Comparison of ENCODE assay signal across 11 cellular contexts in genomic region chr2:317501-318424, GRCh38. TPM values are rescaled to one million over a fixed set of nuclear protein-coding genes. Genes with fewer than 3 reads are reported as not detected.
DNase-seq lines count a peak whose midpoint lies in the region; ATAC-seq and TF ChIP-seq lines count a peak whose summit lies in the region.
"Had no signal": no experiment of that assay in that cellular context is flagged by ENCODE, and none has a peak within 500 bp of the region (broad histone marks: within the 10 kb centered on the region; RNA-seq: fewer than 3 reads in every experiment).

No MANE protein-coding gene starts in this region.

- no peak for TF ChIP-seq CTCF in progenitor cell of endocrine pancreas (IDR thresholded peaks at IDR 0.05; ENCODE audit: unreplicated experiment)

- H3K27me3 Mint-ChIP-seq in activated CD4-positive, alpha-beta T cell treated with anti-CD3 and anti-CD28 coated beads, Interleukin-2, amount 10 ng/mL, durations not matched to agents 24 days and 14 days, result peaks cover 6% of the 10 kb centered on the region
- H3K27me3 Mint-ChIP-seq in progenitor cell of endocrine pancreas, result peaks cover 7% of the 10 kb centered on the region
- H3K27me3 Mint-ChIP-seq: IgD-negative memory B cell had no signal

- peak; percentile 45 for DNase-seq in stimulated activated naive CD4-positive, alpha-beta T cell treated with Interleukin-2 at 50 U/mL for 16 hours (lab: John Stamatoyannopoulos, UW)
- no peak for DNase-seq in stimulated activated naive CD4-positive, alpha-beta T cell (lab: John Stamatoyannopoulos, UW)
- DNase-seq in activated CD4-positive, alpha-beta T cell treated with anti-CD3 and anti-CD28 coated beads, Interleukin-2, amount 10 ng/mL, durations not matched to agents 24 days and 14 days, result peak; percentile 70
- DNase-seq in foreskin melanocyte (peak; percentile 2), NAMALWA (ENCODE audit: low spot score) (no peak), progenitor cell of endocrine pancreas (ENCODE audit: low spot score, unreplicated experiment) (no peak)

- peak overlapping the region; percentile 64 for H3K4me3 Mint-ChIP-seq in activated CD4-positive, alpha-beta T cell treated with anti-CD3 and anti-CD28 coated beads, Interleukin-2, amount 10 ng/mL, durations not matched to agents 24 days and 14 days
- H3K4me3 Mint-ChIP-seq in progenitor cell of endocrine pancreas (ENCODE audit: low read depth), result no peak overlapping the region
- H3K4me3 Mint-ChIP-seq: IgD-negative memory B cell had no signal

- intact Hi-C loops in activated CD4-positive, alpha-beta T cell treated with anti-CD3 and anti-CD28 coated beads, Interleukin-2, amount 10 ng/mL, durations not matched to agents 24 days and 14 days (cut with micrococcal nuclease), result loop anchor here (2.0 kb wide), 1 partner anchor 77 kb away; no protein-coding TSS in a partner anchor

- peaks cover 5% of the 10 kb centered on the region for H3K36me3 Mint-ChIP-seq in activated CD4-positive, alpha-beta T cell treated with anti-CD3 and anti-CD28 coated beads, Interleukin-2, amount 10 ng/mL, durations not matched to agents 24 days and 14 days (ENCODE audit: low read depth)
- no peaks in the 10 kb centered on the region for H3K36me3 Mint-ChIP-seq in progenitor cell of endocrine pancreas (ENCODE audit: insufficient read depth)
- H3K36me3 Mint-ChIP-seq: IgD-negative memory B cell; stimulated activated memory B cell treated with anti-CD40 and anti-IgM and Interleukin-4, amounts not matched to agents 10 μg/mL and 1 μg/mL and 100 μg/mL, for 72 hours had no signal

- peaks cover 29% of the 10 kb centered on the region for H3K4me1 Mint-ChIP-seq in activated CD4-positive, alpha-beta T cell treated with anti-CD3 and anti-CD28 coated beads, Interleukin-2, amount 10 ng/mL, durations not matched to agents 24 days and 14 days
- H3K4me1 Mint-ChIP-seq in progenitor cell of endocrine pancreas (ENCODE audit: low read depth), result peaks cover 3% of the 10 kb centered on the region
- H3K4me1 Mint-ChIP-seq: stimulated activated memory B cell treated with anti-CD40 and anti-IgM and Interleukin-4, amounts not matched to agents 10 μg/mL and 1 μg/mL and 100 μg/mL, for 72 hours had no signal

- peaks cover 9% of the 10 kb centered on the region for H3K9me3 Mint-ChIP-seq in activated CD4-positive, alpha-beta T cell treated with anti-CD3 and anti-CD28 coated beads, Interleukin-2, amount 10 ng/mL, durations not matched to agents 24 days and 14 days
- no peaks in the 10 kb centered on the region for H3K9me3 Mint-ChIP-seq in progenitor cell of endocrine pancreas (ENCODE audit: low read depth)

- H3K27ac Mint-ChIP-seq in activated CD4-positive, alpha-beta T cell treated with anti-CD3 and anti-CD28 coated beads, Interleukin-2, amount 10 ng/mL, durations not matched to agents 24 days and 14 days, result peak overlapping the region; percentile 93
- H3K27ac Mint-ChIP-seq in progenitor cell of endocrine pancreas, result no peak overlapping the region
- H3K27ac Mint-ChIP-seq: stimulated activated memory B cell treated with anti-CD40 and anti-IgM and Interleukin-4, amounts not matched to agents 10 μg/mL and 1 μg/mL and 100 μg/mL, for 72 hours had no signal

- ATAC-seq in esophagus mucosa (no peak), HG03378 (IDR thresholded peaks at IDR 0.05; ENCODE audit: unreplicated experiment) (no peak)

RNA-seq across cellular contexts. Expression of gene ALKAL2, which starts 29.9 kb away (rescaled TPM):
- 0.28 and 0.33 TPM in 2 replicates for total RNA-seq in activated CD4-positive, alpha-beta T cell treated with anti-CD3 and anti-CD28 coated beads, Interleukin-2, amount 10 ng/mL, durations not matched to agents 24 days and 14 days
- total RNA-seq in esophagus mucosa, result 0.44 TPM
- 0.22 and 0.42 TPM in 2 replicates for total RNA-seq in progenitor cell of endocrine pancreas
- total RNA-seq: lung microvascular endothelial cell had no signal

RNA-seq across cellular contexts. Expression of gene ACP1, which starts 53.0 kb away (rescaled TPM):
- 124 and 127 TPM in 2 replicates for total RNA-seq in activated CD4-positive, alpha-beta T cell treated with anti-CD3 and anti-CD28 coated beads, Interleukin-2, amount 10 ng/mL, durations not matched to agents 24 days and 14 days
- 61.2 TPM for total RNA-seq in esophagus mucosa
- 111 and 118 TPM in 2 replicates for total RNA-seq in progenitor cell of endocrine pancreas

RNA-seq across cellular contexts. Expression of gene SH3YL1, which starts 53.9 kb away (rescaled TPM):
- total RNA-seq in activated CD4-positive, alpha-beta T cell treated with anti-CD3 and anti-CD28 coated beads, Interleukin-2, amount 10 ng/mL, durations not matched to agents 24 days and 14 days, result 17.4 and 17.7 TPM in 2 replicates
- 56.9 TPM for total RNA-seq in esophagus mucosa
- 120 and 129 TPM in 2 replicates for total RNA-seq in progenitor cell of endocrine pancreas

Comparison
In these comparisons a context has a peak if more than half of its experiments do, and no peak if none do; other contexts are left out.
1. DNase-seq: peak in stimulated activated naive CD4-positive, alpha-beta T cell treated with Interleukin-2 at 50 U/mL for 16 hours (single experiment), activated CD4-positive, alpha-beta T cell treated with anti-CD3 and anti-CD28 coated beads, Interleukin-2, amount 10 ng/mL, durations not matched to agents 24 days and 14 days (single experiment) and foreskin melanocyte (single experiment); none in stimulated activated naive CD4-positive, alpha-beta T cell (0 of 6), NAMALWA (single experiment) and progenitor cell of endocrine pancreas (single experiment).